Comparison of ENCODE assay signal across 30 cellular contexts in genomic region chr2:16390561-16390960, GRCh38.
DNase-seq lines count a peak whose midpoint lies in the region; TF ChIP-seq lines count a peak whose summit lies in the region.
"Had no signal": no experiment of that assay in that cellular context is flagged by ENCODE, and none has a peak within 500 bp of the region (broad histone marks: within the 10 kb centered on the region; RNA-seq: fewer than 3 reads in every experiment).

No MANE protein-coding gene starts in this region.

- no peak overlapping the region for H2BK20ac ChIP-seq in H9 (ENCODE audit: low read depth, low read length, poor library complexity, severe bottlenecking)

- H2AK5ac ChIP-seq in H9 (ENCODE audit: insufficient read length, low read length): no peak overlapping the region

- DNase-seq in BE2C: peak; percentile 93
- DNase-seq in esophagus muscularis mucosa (ENCODE audit: extremely low spot score): peak; percentile 39
- no peak for DNase-seq in pons (ENCODE audit: low spot score)
- DNase-seq in H9: no peak
- DNase-seq: 8988T; ACHN; AML-193; C1 segment of cervical spinal cord; Caco-2; Calu3; CD4-positive, alpha-beta memory T cell; CD4-positive, alpha-beta T cell; CD4-positive, CD25-positive, alpha-beta regulatory T cell; CD8-positive, alpha-beta memory T cell; CD8-positive, alpha-beta T cell; COR-L47; DMS 273 treated with DMSO at 0.1 percent for 48 hours; DMS153; DMS53; DMS79; DMS79 treated with DMSO at 0.1 percent for 48 hours; DND-41; EL had no signal

- TF ChIP-seq CTCF in BE2C (IDR thresholded peaks at IDR 0.05; ENCODE audit: low read depth, low read length) (no peak), esophagus muscularis mucosa (IDR thresholded peaks at IDR 0.05) (no peak), H9 (conservative IDR thresholded peaks at IDR 0.05) (no peak)

- H3K27me3 ChIP-seq in BE2C (no peaks in the 10 kb centered on the region), esophagus muscularis mucosa (no peaks in the 10 kb centered on the region), H9 (ENCODE audit: insufficient read depth, low read length) (no peaks in the 10 kb centered on the region)
- H3K27me3 ChIP-seq: BLaER1; BLaER1 treated with 17β-estradiol and CSF1 and Interleukin-3, amounts not matched to agents 10 nM and 100 nM had no signal

- no peaks in the 10 kb centered on the region for H3K23me2 ChIP-seq in H9 (ENCODE audit: insufficient read length, low read depth, low read length, poor library complexity, severe bottlenecking)

- no peak overlapping the region for H2BK5ac ChIP-seq in H9 (ENCODE audit: insufficient read length, low read length)

- no peaks in the 10 kb centered on the region for H3K79me1 ChIP-seq in H9 (ENCODE audit: insufficient read depth, low read depth, low read length, poor library complexity, severe bottlenecking)

- H3K27me3 Mint-ChIP-seq in H9 (ENCODE audit: low read depth): peaks cover 2% of the 10 kb centered on the region; the same call in 1 of the 2 replicates
- H3K27me3 Mint-ChIP-seq: B cell; CD4-positive, alpha-beta T cell; CD4-positive, CD25-positive, alpha-beta regulatory T cell; CD8-positive, alpha-beta memory T cell had no signal

- no peak overlapping the region for H2BK120ac ChIP-seq in H9 (ENCODE audit: low read depth, low read length, poor library complexity, severe bottlenecking)

- no peak for TF ChIP-seq POLR2A in esophagus muscularis mucosa (IDR thresholded peaks at IDR 0.05; ENCODE audit: low read depth)

- H2AFZ ChIP-seq in H9 (ENCODE audit: low read length): no peak overlapping the region

- H3K9me3 Mint-ChIP-seq in H9: no peaks in the 10 kb centered on the region
- H3K9me3 Mint-ChIP-seq: CD14-positive monocyte; CD4-positive, alpha-beta T cell; CD8-positive, alpha-beta T cell had no signal

- H4K8ac ChIP-seq in H9 (replicated peaks; ENCODE audit: insufficient read length, low read depth, low read length): no peak overlapping the region

- no peak overlapping the region for H3K4me2 ChIP-seq in H9 (ENCODE audit: insufficient read depth, insufficient read length, low read length)
- H3K4me2 ChIP-seq: A549; BLaER1; BLaER1 treated with 17β-estradiol and CSF1 and Interleukin-3, amounts not matched to agents 10 nM and 100 nM had no signal

- no peak overlapping the region for H4K91ac ChIP-seq in H9 (ENCODE audit: insufficient read length, low read depth, low read length)

- H3K27ac Mint-ChIP-seq in H9: no peak overlapping the region
- H3K27ac Mint-ChIP-seq: B cell; CD14-positive monocyte; CD4-positive, alpha-beta memory T cell; CD4-positive, alpha-beta T cell; CD4-positive, CD25-positive, alpha-beta regulatory T cell; CD8-positive, alpha-beta memory T cell; CD8-positive, alpha-beta T cell had no signal

- H3K36me3 ChIP-seq in BE2C (no peaks in the 10 kb centered on the region), esophagus muscularis mucosa (no peaks in the 10 kb centered on the region)
- H3K36me3 ChIP-seq: BLaER1; BLaER1 treated with 17β-estradiol and CSF1 and Interleukin-3, amounts not matched to agents 10 nM and 100 nM had no signal

- intact Hi-C loops in esophagus muscularis mucosa (cut with DNase I): no loop called here

- H3K27ac ChIP-seq in esophagus muscularis mucosa (replicated peaks in 1 of 4) (no peak overlapping the region), H9 (ENCODE audit: insufficient read length, low read depth, low read length) (no peak overlapping the region)
- H3K27ac ChIP-seq: 22Rv1; A549; BLaER1; BLaER1 treated with 17β-estradiol and CSF1 and Interleukin-3, amounts not matched to agents 10 nM and 100 nM; C4-2B had no signal

- H3K18ac ChIP-seq in H9 (ENCODE audit: insufficient read length, low read depth, low read length): no peak overlapping the region

- peaks cover 9% of the 10 kb centered on the region for H3K9me3 ChIP-seq in BE2C
- H3K9me3 ChIP-seq in esophagus muscularis mucosa: no peaks in the 10 kb centered on the region
- H3K9me3 ChIP-seq in H9 (ENCODE audit: control insufficient read depth, low read depth, low read length): no peaks in the 10 kb centered on the region
- H3K9me3 ChIP-seq: A549; BLaER1; BLaER1 treated with 17β-estradiol and CSF1 and Interleukin-3, amounts not matched to agents 10 nM and 100 nM; Caco-2 had no signal

- H3K23ac ChIP-seq in H9 (ENCODE audit: insufficient read length, low read depth, low read length): no peak overlapping the region

- no peak overlapping the region for H3K4ac ChIP-seq in H9 (ENCODE audit: low read depth, low read length)

- no peak overlapping the region for H2BK15ac ChIP-seq in H9 (ENCODE audit: low read depth, low read length)

- no peak overlapping the region for H3K4me3 Mint-ChIP-seq in H9
- H3K4me3 Mint-ChIP-seq: B cell; CD14-positive monocyte; CD4-positive, alpha-beta memory T cell; CD4-positive, alpha-beta T cell; CD4-positive, CD25-positive, alpha-beta regulatory T cell; CD8-positive, alpha-beta memory T cell; CD8-positive, alpha-beta T cell had no signal

- no peaks in the 10 kb centered on the region for H3K79me2 ChIP-seq in H9 (ENCODE audit: insufficient read depth, low read length)

- no peak overlapping the region for H3K56ac ChIP-seq in H9 (ENCODE audit: insufficient read length, low read depth, low read length)

- H3K36me3 Mint-ChIP-seq in H9 (ENCODE audit: insufficient read depth in 1 of 3, low read depth in 3 of 3): no peaks in the 10 kb centered on the region
- H3K36me3 Mint-ChIP-seq: CD14-positive monocyte; CD4-positive, alpha-beta memory T cell; CD4-positive, CD25-positive, alpha-beta regulatory T cell; CD8-positive, alpha-beta memory T cell; CD8-positive, alpha-beta T cell had no signal

- H3K4me1 ChIP-seq in BE2C (peaks cover 34% of the 10 kb centered on the region), esophagus muscularis mucosa (peaks cover 0 to 18% (median 6%) of the 10 kb centered on the region in 4 donors), H9 (ENCODE audit: insufficient read depth, low read length) (no peaks in the 10 kb centered on the region)
- H3K4me1 ChIP-seq: A549, BLaER1 had no signal

- 85% methylated on average over 6 of the region's 6 CpGs for WGBS in esophagus muscularis mucosa
- WGBS in H9 (ENCODE audit: extremely low coverage, insufficient read length, low lambda C conversion rate): no CpG with 5 or more reads among the region's 6 CpGs

- no peak overlapping the region for H4K5ac ChIP-seq in H9 (ENCODE audit: insufficient read length, low read depth, low read length)

- no peaks in the 10 kb centered on the region for H4K20me1 ChIP-seq in H9 (ENCODE audit: control insufficient read depth, insufficient read depth, insufficient read length)
- H4K20me1 ChIP-seq: BLaER1; BLaER1 treated with 17β-estradiol and CSF1 and Interleukin-3, amounts not matched to agents 10 nM and 100 nM had no signal

- no peak for TF ChIP-seq EP300 in esophagus muscularis mucosa (IDR thresholded peaks at IDR 0.05)

- H3T11ph ChIP-seq in H9 (ENCODE audit: low read length): no peak overlapping the region

- H3K4me1 Mint-ChIP-seq in H9: no peaks in the 10 kb centered on the region
- H3K4me1 Mint-ChIP-seq: B cell; CD14-positive monocyte; CD4-positive, alpha-beta memory T cell; CD4-positive, CD25-positive, alpha-beta regulatory T cell; CD8-positive, alpha-beta memory T cell had no signal

- no peak overlapping the region for H3K4me3 ChIP-seq in BE2C (ENCODE audit: low read depth, low read length)
- no peak overlapping the region for H3K4me3 ChIP-seq in esophagus muscularis mucosa
- H3K4me3 ChIP-seq: A549; BLaER1; BLaER1 treated with 17β-estradiol and CSF1 and Interleukin-3, amounts not matched to agents 10 nM and 100 nM had no signal

- no peak overlapping the region for H3K9ac ChIP-seq in H9 (ENCODE audit: extremely low read depth, insufficient read length, low read length)
- H3K9ac ChIP-seq: BLaER1; BLaER1 treated with 17β-estradiol and CSF1 and Interleukin-3, amounts not matched to agents 10 nM and 100 nM had no signal

- no peak overlapping the region for H2BK12ac ChIP-seq in H9 (ENCODE audit: insufficient read length, low read depth, low read length)

- no peak overlapping the region for H3K14ac ChIP-seq in H9 (ENCODE audit: insufficient read depth, low read length)

Comparison
In these comparisons a context has a peak if more than half of its experiments do, and no peak if none do; other contexts are left out.
1. DNase-seq: peak in BE2C (single experiment) and esophagus muscularis mucosa (single experiment); none in pons (single experiment) and H9 (single experiment).